8 cellular contexts compared by ENCODE assay signal in genomic region chr3:65170357-65171090, GRCh38.
A peak's percentile ranks its signal among the peaks of the same experiment; 100 is the strongest.
DNase-seq lines count a peak whose midpoint lies in the region; ATAC-seq, FAIRE-seq and TF ChIP-seq lines count a peak whose summit lies in the region.

No MANE protein-coding gene starts in this region.

- no peak for TF ChIP-seq POLR2A in NB4 (IDR thresholded peaks at IDR 0.05; ENCODE audit: extremely low read depth, insufficient read length)
- TF ChIP-seq POLR2A in endothelial cell of umbilical vein (IDR thresholded peaks at IDR 0.05; ENCODE audit: low read depth, low read length), result no peak

- no TSS peak for BruUV-seq in endothelial cell of umbilical vein (replicated peaks; lab: Mats Ljungman, UMichigan)

- H2AFZ ChIP-seq in endothelial cell of umbilical vein (ENCODE audit: low read depth, low read length), result peak overlapping the region; percentile 12

- no peaks in the 10 kb centered on the region for H4K20me1 ChIP-seq in endothelial cell of umbilical vein (replicated peaks; ENCODE audit: control insufficient read depth, extremely low read depth, insufficient read depth, low read length)

- no peaks in the 10 kb centered on the region for H3K79me2 ChIP-seq in endothelial cell of umbilical vein (ENCODE audit: control insufficient read depth, insufficient read depth, low read length)

- H3K4me1 Mint-ChIP-seq in naive thymus-derived CD8-positive, alpha-beta T cell, result no peaks in the 10 kb centered on the region

- peak; percentile 63 for DNase-seq in ACHN
- DNase-seq in NB4 (ENCODE audit: low read depth), result peak; percentile 2
- peak; percentile 59 for DNase-seq in endothelial cell of umbilical vein (ENCODE audit: low read depth, low spot score)
- peak; percentile 94 for DNase-seq in mesenteric fat pad (ENCODE audit: low spot score)
- no peak for DNase-seq in stimulated activated CD4-positive, alpha-beta T cell treated with anti-CD3 and anti-CD28 coated beads, Interleukin-12 subunit alpha, Interleukin-12 subunit beta, amount 100 ng/mL, for 4 hours
- DNase-seq in NCI-H1436 (lab: John Stamatoyannopoulos, UW), result no peak
- no peak for DNase-seq in activated T-cell treated with anti-CD3 and anti-CD28 coated beads, Interleukin-2, amount 50 U/mL, for 48 hours
- no peak for DNase-seq in naive thymus-derived CD8-positive, alpha-beta T cell

- no peak overlapping the region for H3K27ac ChIP-seq in endothelial cell of umbilical vein (ENCODE audit: insufficient read depth, low read depth, low read length)

- no peak overlapping the region for H3K9ac ChIP-seq in endothelial cell of umbilical vein (replicated peaks; ENCODE audit: extremely low read depth, insufficient read depth, low read length)

- no peaks in the 10 kb centered on the region for H3K9me1 ChIP-seq in endothelial cell of umbilical vein (replicated peaks; ENCODE audit: control insufficient read depth, extremely low read depth, insufficient read depth, low read length)

- POLR2A ChIA-PET in endothelial cell of umbilical vein (lab: Charles Lee), result no interaction called here
- POLR2A ChIA-PET in naive thymus-derived CD8-positive, alpha-beta T cell (lab: Charles Lee), result no interaction called here

- H3K4me2 ChIP-seq in endothelial cell of umbilical vein (ENCODE audit: insufficient read depth, low read length), result no peak overlapping the region

- intact Hi-C loops in endothelial cell of umbilical vein (cut with micrococcal nuclease), result loop anchor here (1.0 kb wide), 3 partner anchors 452 to 637 kb away; no protein-coding TSS in a partner anchor

- no peak for ATAC-seq in naive thymus-derived CD8-positive, alpha-beta T cell

- CTCF ChIA-PET in endothelial cell of umbilical vein (lab: Charles Lee), result interaction anchor here (0.6 to 2.8 kb wide), 62 partner anchors 8 to 983 kb away, joined by 3 to 61 read pairs (median 4); partner anchors contain the start of gene ADAMTS9

- peaks cover 22% of the 10 kb centered on the region for H3K4me1 ChIP-seq in endothelial cell of umbilical vein (ENCODE audit: control insufficient read depth, extremely low read depth, insufficient read depth, low read length)

- no peaks in the 10 kb centered on the region for H3K27me3 ChIP-seq in endothelial cell of umbilical vein (ENCODE audit: control insufficient read depth in 2 of 2, insufficient read depth in 2 of 2, low read length in 2 of 2)

- peak; percentile 21 for FAIRE-seq in endothelial cell of umbilical vein (lab: Jason Lieb, UNC)

- in situ Hi-C loops in ACHN (cut with HindIII; ENCODE audit: low pct_ligation_motif_present, low pct_unique_long_range_greater_than_20kb, low sequenced_read_pairs), result no loop called here

- no peaks in the 10 kb centered on the region for H3K9me3 ChIP-seq in endothelial cell of umbilical vein (replicated peaks; ENCODE audit: control insufficient read depth, insufficient read depth, low read length)

- H3K9me3 Mint-ChIP-seq in naive thymus-derived CD8-positive, alpha-beta T cell, result peaks cover 2 to 30% (median 10%) of the 10 kb centered on the region in 9 donors

- H3K36me3 ChIP-seq in endothelial cell of umbilical vein (ENCODE audit: control insufficient read depth in 2 of 2, extremely low read depth in 1 of 2, insufficient read depth in 2 of 2, low read length in 2 of 2), result no peaks in the 10 kb centered on the region

- no peak overlapping the region for H3K4me3 Mint-ChIP-seq in naive thymus-derived CD8-positive, alpha-beta T cell

- peaks cover 0 to 7% (median 0%) of the 10 kb centered on the region in 5 donors for H3K27me3 Mint-ChIP-seq in naive thymus-derived CD8-positive, alpha-beta T cell

- no peak overlapping the region for H3K27ac Mint-ChIP-seq in naive thymus-derived CD8-positive, alpha-beta T cell

- TF ChIP-seq CTCF in NB4 (IDR thresholded peaks at IDR 0.05; ENCODE audit: low read depth, low read length) (peak; percentile 7), endothelial cell of umbilical vein (IDR thresholded peaks at IDR 0.05; ENCODE audit: extremely low read depth in 1 of 2, insufficient read depth in 1 of 2, low read depth in 1 of 2, low read length in 2 of 2) (peak; percentile 42 to 47)

- H3K4me3 ChIP-seq in NB4 (ENCODE audit: low read depth, low read length) (no peak overlapping the region), endothelial cell of umbilical vein (replicated peaks in 1 of 3; ENCODE audit: insufficient read depth in 1 of 3, low read depth in 1 of 3, low read length in 3 of 3) (no peak overlapping the region)

- no peaks in the 10 kb centered on the region for H3K36me3 Mint-ChIP-seq in naive thymus-derived CD8-positive, alpha-beta T cell

- dilution Hi-C loops in endothelial cell of umbilical vein (cut with MboI; ENCODE audit: extremely low pct_ligation_motif_present, low sequenced_read_pairs), result no loop called here

TF ChIP-seq in endothelial cell of umbilical vein, 7 proteins besides CTCF, POLR2A, EP300 and RAD21:
- TF ChIP-seq FOS (IDR thresholded peaks at IDR 0.05; ENCODE audit: borderline replicate concordance, insufficient read depth, low read length) (no peak), POLR2AphosphoS5 (IDR thresholded peaks at IDR 0.05; ENCODE audit: insufficient read depth, low read depth, low read length) (no peak), GATA2 (IDR thresholded peaks at IDR 0.05; ENCODE audit: insufficient read depth, insufficient read length, low read depth, low read length) (no peak), MAX (IDR thresholded peaks at IDR 0.05; ENCODE audit: insufficient read depth, insufficient read length) (no peak), JUN (IDR thresholded peaks at IDR 0.05; ENCODE audit: borderline replicate concordance, insufficient read depth, insufficient read length, low read depth) (no peak), EZH2 (IDR thresholded peaks at IDR 0.05; ENCODE audit: borderline replicate concordance, low read depth, low read length, severe bottlenecking) (no peak), MYC (IDR thresholded peaks at IDR 0.05; ENCODE audit: low read depth, low read length) (no peak)

Comparison
In these comparisons a context has a peak if more than half of its experiments do, and no peak if none do; other contexts are left out.
1. DNase-seq: peak in ACHN (single experiment), NB4 (single experiment), endothelial cell of umbilical vein (single experiment) and mesenteric fat pad (single experiment); none in stimulated activated CD4-positive, alpha-beta T cell treated with anti-CD3 and anti-CD28 coated beads, Interleukin-12 subunit alpha, Interleukin-12 subunit beta, amount 100 ng/mL, for 4 hours (single experiment), NCI-H1436 (single experiment), activated T-cell treated with anti-CD3 and anti-CD28 coated beads, Interleukin-2, amount 50 U/mL, for 48 hours (0 of 2) and naive thymus-derived CD8-positive, alpha-beta T cell (0 of 10).